8 cellular contexts compared by ENCODE assay signal in the genomic region with DNA sequence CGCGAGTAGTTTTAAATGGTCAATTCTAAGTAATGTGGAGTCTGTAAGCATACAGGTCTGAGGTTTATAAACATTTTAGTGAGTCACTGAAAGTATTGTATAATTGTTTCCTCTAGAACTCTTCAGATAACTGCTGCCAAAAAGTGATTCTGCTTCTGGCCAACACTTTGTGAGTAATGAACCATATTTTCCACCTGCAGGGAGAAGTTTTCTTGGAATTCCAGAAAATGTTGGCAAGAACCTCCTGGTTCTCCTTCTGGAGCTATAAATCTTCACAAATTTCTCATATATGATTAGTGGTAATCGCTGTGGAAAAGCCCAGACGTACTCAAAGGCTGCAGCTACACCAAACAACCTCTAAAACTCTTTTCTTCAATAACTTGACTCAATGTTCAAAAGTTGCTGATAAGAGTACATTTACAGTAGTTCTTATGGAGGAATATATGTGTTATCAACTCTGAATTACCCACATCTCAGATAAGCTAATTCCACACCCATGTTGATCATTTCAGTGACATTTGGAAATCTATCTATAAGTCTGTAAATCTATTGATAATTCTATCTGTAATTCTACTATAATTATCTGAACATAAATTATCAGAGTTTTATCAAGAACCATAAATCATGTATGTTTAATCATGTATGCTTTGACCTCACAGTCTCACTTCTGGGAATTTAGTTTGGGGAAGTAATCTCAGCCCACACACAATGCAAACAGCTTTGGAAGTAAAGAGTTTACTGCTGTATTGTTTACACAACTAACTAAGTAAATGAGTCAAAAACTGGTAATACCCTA.
DNase-seq lines count a peak whose midpoint lies in the region; ATAC-seq and TF ChIP-seq lines count a peak whose summit lies in the region.

No MANE protein-coding gene starts in this region.

- H3K27me3 ChIP-seq in thyroid gland (no peaks in the 10 kb centered on the region), neural progenitor cell (no peaks in the 10 kb centered on the region)

- no peak for TF ChIP-seq CTCF in thyroid gland (IDR thresholded peaks at IDR 0.05)
- TF ChIP-seq CTCF in neural progenitor cell (IDR thresholded peaks at IDR 0.05) = no peak

- H3K9ac ChIP-seq in neural progenitor cell = no peak overlapping the region

- H3K27ac ChIP-seq in thyroid gland = peak overlapping the region; percentile 60 to 64 (median 63)
- no peak overlapping the region for H3K27ac ChIP-seq in neural progenitor cell

- H3K4me1 ChIP-seq in thyroid gland (peaks cover 7 to 41% of the 10 kb centered on the region in 2 donors), neural progenitor cell (peaks cover 16% of the 10 kb centered on the region)

- ATAC-seq in HG03521 (IDR thresholded peaks at IDR 0.05; ENCODE audit: unreplicated experiment) = no peak

- WGBS in thyroid gland, 2 donors = 57 to 68% methylated on average over 4 of the region's 4 CpGs

- no peak overlapping the region for H3K4me3 Mint-ChIP-seq in activated T-helper 2 cell treated with anti-CD3 and anti-CD28 coated beads, Interferon-gamma antibody, Interleukin-2, Interleukin-4, amounts not matched to agents 10 μg/mL and 5 μg/mL and 100 μg/mL, durations not matched to agents 14 hours and 24 hours and 36 hours (ENCODE audit: low read depth)
- H3K4me3 Mint-ChIP-seq in immature natural killer cell = no peak overlapping the region
- H3K4me3 Mint-ChIP-seq in neural progenitor cell = no peak overlapping the region

- H3K27me3 Mint-ChIP-seq in activated T-helper 2 cell treated with anti-CD3 and anti-CD28 coated beads, Interferon-gamma antibody, Interleukin-2, Interleukin-4, amounts not matched to agents 10 μg/mL and 5 μg/mL and 100 μg/mL, durations not matched to agents 14 hours and 24 hours and 36 hours (ENCODE audit: low read depth) = no peaks in the 10 kb centered on the region
- H3K27me3 Mint-ChIP-seq in immature natural killer cell (ENCODE audit: low read depth in 3 of 3) = peaks cover 0 to 6% (median 1%) of the 10 kb centered on the region in 3 donors
- peaks cover 4% of the 10 kb centered on the region for H3K27me3 Mint-ChIP-seq in neural progenitor cell (ENCODE audit: insufficient read depth, low read depth)

- H4K20me1 ChIP-seq in neural progenitor cell (ENCODE audit: low read depth) = no peaks in the 10 kb centered on the region

- peaks cover 82% of the 10 kb centered on the region for H3K36me3 Mint-ChIP-seq in activated T-helper 2 cell treated with anti-CD3 and anti-CD28 coated beads, Interferon-gamma antibody, Interleukin-2, Interleukin-4, amounts not matched to agents 10 μg/mL and 5 μg/mL and 100 μg/mL, durations not matched to agents 14 hours and 24 hours and 36 hours (ENCODE audit: low read depth)
- H3K36me3 Mint-ChIP-seq in immature natural killer cell (peaks cover 11 to 23% (median 13%) of the 10 kb centered on the region in 3 donors), neural progenitor cell (peaks cover 13% of the 10 kb centered on the region)

- H3K9me3 ChIP-seq in thyroid gland = no peaks in the 10 kb centered on the region
- no peaks in the 10 kb centered on the region for H3K9me3 ChIP-seq in neural progenitor cell (ENCODE audit: low read depth)

- H3K36me3 ChIP-seq in thyroid gland = peaks cover 0 to under 1% of the 10 kb centered on the region in 2 donors
- H3K36me3 ChIP-seq in neural progenitor cell = no peaks in the 10 kb centered on the region

- no peak overlapping the region for H2AFZ ChIP-seq in neural progenitor cell (replicated peaks)

- peaks cover 14% of the 10 kb centered on the region for H3F3A ChIP-seq in neural progenitor cell (ENCODE audit: low read depth)

- H3K4me2 ChIP-seq in neural progenitor cell = no peak overlapping the region

- intact Hi-C loops in activated T-helper 2 cell treated with anti-CD3 and anti-CD28 coated beads, Interferon-gamma antibody, Interleukin-2, Interleukin-4, amounts not matched to agents 10 μg/mL and 5 μg/mL and 100 μg/mL, durations not matched to agents 14 hours and 24 hours and 36 hours (cut with micrococcal nuclease) = no loop called here
- intact Hi-C loops in thyroid gland (cut with DNase I) = no loop called here

- no peaks in the 10 kb centered on the region for H3K79me2 ChIP-seq in neural progenitor cell (ENCODE audit: low read depth)

- peak overlapping the region; percentile 85 for H3K27ac Mint-ChIP-seq in activated T-helper 2 cell treated with anti-CD3 and anti-CD28 coated beads, Interferon-gamma antibody, Interleukin-2, Interleukin-4, amounts not matched to agents 10 μg/mL and 5 μg/mL and 100 μg/mL, durations not matched to agents 14 hours and 24 hours and 36 hours
- H3K27ac Mint-ChIP-seq in immature natural killer cell (peak overlapping the region; percentile 24 to 82 (median 58)), neural progenitor cell (no peak overlapping the region)

- H3K4me3 ChIP-seq in thyroid gland (replicated peaks in 1 of 3) (no peak overlapping the region), neural progenitor cell (no peak overlapping the region)

- peaks cover 52% of the 10 kb centered on the region for H3K4me1 Mint-ChIP-seq in activated T-helper 2 cell treated with anti-CD3 and anti-CD28 coated beads, Interferon-gamma antibody, Interleukin-2, Interleukin-4, amounts not matched to agents 10 μg/mL and 5 μg/mL and 100 μg/mL, durations not matched to agents 14 hours and 24 hours and 36 hours (ENCODE audit: low read depth)
- H3K4me1 Mint-ChIP-seq in immature natural killer cell (peaks cover 31 to 45% of the 10 kb centered on the region in 2 donors), neural progenitor cell (peaks cover 25% of the 10 kb centered on the region)

- no peaks in the 10 kb centered on the region for H3K9me3 Mint-ChIP-seq in activated T-helper 2 cell treated with anti-CD3 and anti-CD28 coated beads, Interferon-gamma antibody, Interleukin-2, Interleukin-4, amounts not matched to agents 10 μg/mL and 5 μg/mL and 100 μg/mL, durations not matched to agents 14 hours and 24 hours and 36 hours
- H3K9me3 Mint-ChIP-seq in immature natural killer cell (no peaks in the 10 kb centered on the region), neural progenitor cell (no peaks in the 10 kb centered on the region)

- no peak for TF ChIP-seq POLR2A in thyroid gland (IDR thresholded peaks at IDR 0.05)

- peak; percentile 37 for DNase-seq in activated CD8-positive, alpha-beta memory T cell treated with anti-CD3 and anti-CD28 coated beads for 24 hours
- no peak for DNase-seq in activated CD8-positive, alpha-beta memory T cell treated with anti-CD3 and anti-CD28 coated beads, Interleukin-2, amount 50 U/mL, for 4 hours
- DNase-seq in activated T-helper 2 cell treated with anti-CD3 and anti-CD28 coated beads, Interferon-gamma antibody, Interleukin-2, Interleukin-4, amounts not matched to agents 10 μg/mL and 5 μg/mL and 100 μg/mL, durations not matched to agents 14 hours and 24 hours and 36 hours (ENCODE audit: low spot score) = no peak
- DNase-seq in immature natural killer cell (no peak), thyroid gland (no peak), neural progenitor cell (ENCODE audit: low spot score) (no peak), GM19238 (ENCODE audit: insufficient read length, low spot score) (no peak)
